In genomic region chr6:12903246-12903645, GRCh38 we compare ENCODE assay signal across 1 cellular context.
TF ChIP-seq lines count a peak whose summit lies in the region.

No MANE protein-coding gene starts in this region.

TF ChIP-seq in SK-N-SH treated with all-trans-retinoic acid at 6 μM for 48 hours, 23 proteins besides CTCF, POLR2A, EP300 and RAD21 (continued from another document):
- TF ChIP-seq ARNTL (CRISPR knock-in tag; IDR thresholded peaks at IDR 0.05; ENCODE audit: borderline replicate concordance, low read depth) (no peak), BACH2 (CRISPR knock-in tag; IDR thresholded peaks at IDR 0.05; ENCODE audit: borderline replicate concordance) (no peak), ZNF8 (CRISPR knock-in tag; IDR thresholded peaks at IDR 0.05) (no peak), TCF4 (CRISPR knock-in tag; IDR thresholded peaks at IDR 0.05; ENCODE audit: borderline replicate concordance) (no peak)
